ENCODE assay signal across 8 cellular contexts in the genomic region with DNA sequence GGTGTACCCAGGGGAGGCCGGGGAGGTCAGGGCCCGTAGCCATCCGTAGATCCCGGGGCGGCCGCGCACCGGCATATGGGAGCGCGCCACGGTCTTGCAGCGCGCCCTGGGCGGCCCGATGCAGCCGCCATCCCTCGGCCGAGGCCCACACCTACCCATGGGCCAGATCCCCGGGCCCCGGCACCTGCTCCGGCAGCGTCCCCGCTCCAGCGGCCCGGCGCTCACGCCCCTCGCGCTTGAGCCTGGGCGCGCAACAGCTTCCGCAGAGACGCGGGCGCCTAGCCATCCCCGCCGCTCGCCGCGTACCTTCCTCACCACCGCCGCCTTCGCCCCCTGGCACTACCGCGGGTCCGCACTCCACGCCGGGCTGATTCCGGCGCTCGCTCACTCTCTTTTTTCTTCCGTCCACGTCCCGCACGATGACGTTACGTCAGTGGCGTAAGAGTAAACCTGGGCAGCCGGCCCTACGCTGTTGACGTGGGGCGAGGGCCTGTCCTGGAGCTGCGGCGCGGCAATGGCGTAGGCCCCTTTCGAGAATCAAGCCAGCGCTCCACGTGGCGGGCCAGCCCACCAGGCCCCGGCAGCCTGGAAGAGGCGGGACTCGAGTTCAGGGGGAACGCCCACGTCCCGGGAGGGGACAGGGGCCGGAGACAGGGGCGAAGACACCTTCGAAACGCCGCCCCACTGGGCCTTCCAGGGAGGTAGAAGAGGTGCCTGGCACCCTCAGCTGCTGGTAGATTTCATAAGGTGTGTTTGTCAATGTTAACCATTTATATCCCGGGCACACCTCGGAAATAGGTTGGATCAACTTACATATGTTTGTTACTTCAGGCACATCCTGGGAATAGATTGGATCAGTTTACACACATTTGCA. TPM values are rescaled to one million over a fixed set of nuclear protein-coding genes. Genes with fewer than 3 reads are reported as not detected.
A peak's percentile ranks its signal among the peaks of the same experiment; 100 is the strongest.
DNase-seq lines count a peak whose midpoint lies in the region; ATAC-seq lines count a peak whose summit lies in the region.

ALDH18A1 (minus strand) TSS at position 421 of the 874 bp plus-strand sequence. CDS start 3,334 bp downstream, outside the sequence.

- H3K9me3 Mint-ChIP-seq in CD4-positive, alpha-beta memory T cell: peaks cover 0 to 4% (median 0%) of the 10 kb centered on the region in 8 donors
- peaks cover 6% of the 10 kb centered on the region for H3K9me3 Mint-ChIP-seq in activated CD8-positive, alpha-beta T cell treated with anti-CD3 and anti-CD28 coated beads, Interleukin-2, amount 10 ng/mL, durations not matched to agents 7 days and 5 days (ENCODE audit: insufficient read depth)

- POLR2A ChIA-PET in CD4-positive, alpha-beta memory T cell (lab: Charles Lee; ENCODE audit: partially characterized antibody): interaction anchor here (0.5 to 2.0 kb wide), 5 partner anchors 22 to 433 kb away, joined by 3 to 14 read pairs (median 3); partner anchors contain the start of gene TCTN3
- POLR2A ChIA-PET in activated CD8-positive, alpha-beta T cell treated with anti-CD3 and anti-CD28 coated beads, Interleukin-2, amount 10 ng/mL, durations not matched to agents 7 days and 5 days (lab: Charles Lee): no interaction called here

- H3K27ac Mint-ChIP-seq in CD4-positive, alpha-beta memory T cell: peak within 1 kb of the TSS; percentile 81 to 99 (median 95)
- peak within 1 kb of the TSS; percentile 94 for H3K27ac Mint-ChIP-seq in activated CD8-positive, alpha-beta T cell treated with anti-CD3 and anti-CD28 coated beads, Interleukin-2, amount 10 ng/mL, durations not matched to agents 7 days and 5 days

- H3K4me1 ChIP-seq in CD4-positive, alpha-beta memory T cell (ENCODE audit: insufficient read depth, low read length): peaks cover 21% of the 10 kb centered on the region

- intact Hi-C loops in CD4-positive, alpha-beta memory T cell (cut with micrococcal nuclease): loop anchor here (1.0 to 5.0 kb wide), 2 partner anchors 37 to 94 kb away; partner anchors contain the start of genes SORBS1 and TCTN3

- peak within 1 kb of the TSS; percentile 98 to 100 (median 99) for H3K4me3 Mint-ChIP-seq in CD4-positive, alpha-beta memory T cell
- H3K4me3 Mint-ChIP-seq in activated CD8-positive, alpha-beta T cell treated with anti-CD3 and anti-CD28 coated beads, Interleukin-2, amount 10 ng/mL, durations not matched to agents 7 days and 5 days: peak within 1 kb of the TSS; percentile 98

- peaks cover 12 to 37% (median 24%) of the 10 kb centered on the region in 4 donors for H3K4me1 Mint-ChIP-seq in CD4-positive, alpha-beta memory T cell
- H3K4me1 Mint-ChIP-seq in activated CD8-positive, alpha-beta T cell treated with anti-CD3 and anti-CD28 coated beads, Interleukin-2, amount 10 ng/mL, durations not matched to agents 7 days and 5 days (ENCODE audit: low read depth): peaks cover 20% of the 10 kb centered on the region

- H3K9me3 ChIP-seq in CD4-positive, alpha-beta memory T cell (ENCODE audit: control insufficient read depth in 1 of 2, low read length in 2 of 2): no peaks in the 10 kb centered on the region

- H3K27me3 ChIP-seq in CD4-positive, alpha-beta memory T cell (ENCODE audit: insufficient read depth, low read length): no peaks in the 10 kb centered on the region

- ATAC-seq in GM19395 (IDR thresholded peaks at IDR 0.05; ENCODE audit: unreplicated experiment) (peak; percentile 90), HG03558 (IDR thresholded peaks at IDR 0.05; ENCODE audit: extremely low read depth, unreplicated experiment) (peak; percentile 84)
- peak; percentile 97 for ATAC-seq in activated CD8-positive, alpha-beta T cell treated with anti-CD3 and anti-CD28 coated beads, Interleukin-2, amount 10 ng/mL, durations not matched to agents 7 days and 5 days

- H3K36me3 Mint-ChIP-seq in CD4-positive, alpha-beta memory T cell: peaks cover 21 to 27% of the 10 kb centered on the region in 2 donors
- H3K36me3 Mint-ChIP-seq in activated CD8-positive, alpha-beta T cell treated with anti-CD3 and anti-CD28 coated beads, Interleukin-2, amount 10 ng/mL, durations not matched to agents 7 days and 5 days (ENCODE audit: low read depth): peaks cover 27% of the 10 kb centered on the region

- peak; percentile 86 to 93 (median 89) for DNase-seq in CD4-positive, alpha-beta memory T cell
- DNase-seq in NK-92 (lab: John Stamatoyannopoulos, UW; ENCODE audit: unreplicated experiment) (peak; percentile 57), lung microvascular endothelial cell (ENCODE audit: low read depth in 2 of 2) (peak; percentile 92 to 94)
- peak; percentile 94 for DNase-seq in activated CD8-positive, alpha-beta T cell treated with anti-CD3 and anti-CD28 coated beads, Interleukin-2, amount 10 ng/mL, durations not matched to agents 7 days and 5 days
- peak; percentile 89 for DNase-seq in effector CD8-positive, alpha-beta T cell (lab: John Stamatoyannopoulos, UW)
- DNase-seq in stimulated activated CD4-positive, alpha-beta T cell treated with anti-CD3 and anti-CD28 coated beads, TNF-alpha, amount 100 ng/mL, for 4 hours (ENCODE audit: low read depth in 3 of 3): peak; percentile 91

- peak within 1 kb of the TSS; percentile 32 to 74 for H3K4me3 ChIP-seq in CD4-positive, alpha-beta memory T cell (ENCODE audit: low read length in 2 of 2)

- no peaks in the 10 kb centered on the region for H3K27me3 Mint-ChIP-seq in CD4-positive, alpha-beta memory T cell
- H3K27me3 Mint-ChIP-seq in activated CD8-positive, alpha-beta T cell treated with anti-CD3 and anti-CD28 coated beads, Interleukin-2, amount 10 ng/mL, durations not matched to agents 7 days and 5 days (ENCODE audit: low read depth): no peaks in the 10 kb centered on the region

- peak within 1 kb of the TSS; percentile 54 for H3K27ac ChIP-seq in CD4-positive, alpha-beta memory T cell (ENCODE audit: low read depth, low read length)

- H3K36me3 ChIP-seq in CD4-positive, alpha-beta memory T cell (ENCODE audit: insufficient read depth, low read length): no peaks in the 10 kb centered on the region

- CTCF ChIA-PET in CD4-positive, alpha-beta memory T cell (lab: Charles Lee; ENCODE audit: partially characterized antibody): interaction anchor here (1.5 kb wide), 1 partner anchor 37 kb away, joined by 7 read pairs; the partner anchor contains the start of gene TCTN3
- CTCF ChIA-PET in activated CD8-positive, alpha-beta T cell treated with anti-CD3 and anti-CD28 coated beads, Interleukin-2, amount 10 ng/mL, durations not matched to agents 7 days and 5 days (lab: Charles Lee): interaction anchor here (1.0 to 1.6 kb wide), 3 partner anchors 21 to 209 kb away, joined by 3 to 9 read pairs (median 8); partner anchors contain the start of gene TCTN3

RNA-seq across cellular contexts. Expression of gene ALDH18A1, which starts in this region (rescaled TPM):
- total RNA-seq in CD4-positive, alpha-beta memory T cell: 10 to 100 TPM; 25.9 to 29.3 TPM
- 10 to 100 TPM; 52.8 to 77.5 TPM for polyA plus RNA-seq in CD4-positive, alpha-beta memory T cell
- 10 to 100 TPM; 62.3 to 63.9 TPM for total RNA-seq in activated CD8-positive, alpha-beta T cell treated with anti-CD3 and anti-CD28 coated beads, Interleukin-2, amount 10 ng/mL, durations not matched to agents 7 days and 5 days
- 61.0 and 82.1 TPM in 2 replicates for total RNA-seq in lung microvascular endothelial cell

Comparison
In these comparisons a context has a peak if more than half of its experiments do, and no peak if none do; other contexts are left out.
1. Peak in every context shown above with its lines: DNase-seq, ATAC-seq, H3K4me3 ChIP-seq and H3K27ac ChIP-seq.